ENCODE assay signal across 24 cellular contexts in the genomic region with DNA sequence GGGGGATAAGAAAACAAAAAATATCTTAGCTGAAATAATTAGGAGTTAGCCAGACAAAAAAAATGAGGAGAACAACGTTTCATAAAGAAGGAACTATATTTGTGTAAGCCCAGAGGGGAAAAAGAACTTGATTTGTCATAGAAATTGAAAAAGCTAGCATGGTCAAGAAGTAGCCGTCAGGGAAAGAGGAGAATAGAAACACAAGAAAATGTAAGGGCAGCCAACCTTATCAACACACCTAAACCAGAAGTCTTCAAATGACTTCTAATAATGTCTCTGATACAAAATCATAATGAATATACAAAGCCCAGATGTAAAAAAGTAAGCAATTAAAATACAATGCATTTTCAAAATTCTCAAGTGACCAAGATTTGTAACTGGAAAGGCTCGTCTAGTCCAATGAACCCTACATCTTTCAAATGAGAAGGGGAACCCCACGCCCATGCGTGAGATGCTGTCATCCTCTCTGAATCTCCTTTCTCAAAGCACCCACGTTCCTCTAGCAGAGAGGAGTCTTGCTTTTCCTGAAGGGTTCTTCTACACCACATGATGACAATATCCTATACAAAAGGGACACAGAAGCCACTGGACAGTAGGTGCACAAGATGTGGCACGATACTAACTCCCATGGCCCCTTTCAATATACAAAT.
DNase-seq lines count a peak whose midpoint lies in the region; ATAC-seq and TF ChIP-seq lines count a peak whose summit lies in the region.
"Had no signal": no experiment of that assay in that cellular context is flagged by ENCODE, and none has a peak within 500 bp of the region (broad histone marks: within the 10 kb centered on the region; RNA-seq: fewer than 3 reads in every experiment).

No MANE protein-coding gene starts in this region.

- H3K36me3 Mint-ChIP-seq in GM23338 (ENCODE audit: low read depth): peaks cover 7% of the 10 kb centered on the region
- peaks cover 3% of the 10 kb centered on the region in 2 donors for H3K36me3 Mint-ChIP-seq in stimulated activated naive B cell treated with anti-CD40 and anti-IgM and Interleukin-4, amounts not matched to agents 10 μg/mL and 1 μg/mL and 100 μg/mL, for 72 hours
- H3K36me3 Mint-ChIP-seq: stimulated activated effector memory CD8-positive, alpha-beta T cell treated with anti-CD3 and anti-CD28 coated beads, Interleukin-12 subunit alpha, Interleukin-12 subunit beta, amount 100 ng/mL, for 72 hours had no signal

- H2AFZ ChIP-seq in GM23338: no peak overlapping the region

- TF ChIP-seq CTCF in GM23338 (conservative IDR thresholded peaks at IDR 0.05; ENCODE audit: low read depth in 2 of 2): no peak

- ATAC-seq in GM19324 (IDR thresholded peaks at IDR 0.05; ENCODE audit: low FRiP score, unreplicated experiment) (peak; percentile 55), GM23338 (no peak), HG03108 (IDR thresholded peaks at IDR 0.05; ENCODE audit: unreplicated experiment) (peak; percentile 65), HG03460 (IDR thresholded peaks at IDR 0.05; ENCODE audit: unreplicated experiment) (no peak)
- peak; percentile 74 to 83 for ATAC-seq in stimulated activated naive B cell treated with anti-CD40 and anti-IgM and Interleukin-4, amounts not matched to agents 10 μg/mL and 1 μg/mL and 100 μg/mL, for 72 hours (replicated peaks)
- ATAC-seq: stimulated activated effector memory CD8-positive, alpha-beta T cell treated with anti-CD3 and anti-CD28 coated beads, Interleukin-12 subunit alpha, Interleukin-12 subunit beta, amount 100 ng/mL, for 72 hours; T-cell had no signal

- peak overlapping the region; percentile 48; the same call in 1 of the 2 replicates for H3K27ac Mint-ChIP-seq in GM23338
- peak overlapping the region; percentile 21 for H3K27ac Mint-ChIP-seq in stimulated activated naive B cell treated with anti-CD40 and anti-IgM and Interleukin-4, amounts not matched to agents 10 μg/mL and 1 μg/mL and 100 μg/mL, for 72 hours
- H3K27ac Mint-ChIP-seq: stimulated activated effector memory CD8-positive, alpha-beta T cell treated with anti-CD3 and anti-CD28 coated beads, Interleukin-12 subunit alpha, Interleukin-12 subunit beta, amount 100 ng/mL, for 72 hours; T-cell had no signal

- no peaks in the 10 kb centered on the region for H3K27me3 Mint-ChIP-seq in GM23338 (ENCODE audit: insufficient read depth, low read depth, poor library complexity)
- no peaks in the 10 kb centered on the region for H3K27me3 Mint-ChIP-seq in stimulated activated naive B cell treated with anti-CD40 and anti-IgM and Interleukin-4, amounts not matched to agents 10 μg/mL and 1 μg/mL and 100 μg/mL, for 72 hours
- H3K27me3 Mint-ChIP-seq: T-cell had no signal

- no peaks in the 10 kb centered on the region for H3K27me3 ChIP-seq in GM23338 (ENCODE audit: insufficient read depth)
- H3K27me3 ChIP-seq: BE2C, esophagus squamous epithelium, thyroid gland had no signal

- peaks cover 20% of the 10 kb centered on the region for H3K4me1 ChIP-seq in GM23338 (ENCODE audit: insufficient read depth)
- H3K4me1 ChIP-seq: BE2C, esophagus squamous epithelium, thyroid gland had no signal

- H3K79me2 ChIP-seq in GM23338 (replicated peaks; ENCODE audit: insufficient read depth): peaks cover 23% of the 10 kb centered on the region

- H3K4me3 Mint-ChIP-seq in GM23338: no peak overlapping the region
- peak overlapping the region; percentile 11 to 26 for H3K4me3 Mint-ChIP-seq in stimulated activated naive B cell treated with anti-CD40 and anti-IgM and Interleukin-4, amounts not matched to agents 10 μg/mL and 1 μg/mL and 100 μg/mL, for 72 hours
- H3K4me3 Mint-ChIP-seq: stimulated activated effector memory CD8-positive, alpha-beta T cell treated with anti-CD3 and anti-CD28 coated beads, Interleukin-12 subunit alpha, Interleukin-12 subunit beta, amount 100 ng/mL, for 72 hours; T-cell had no signal

- no peak for DNase-seq in GM23338 (ENCODE audit: low spot score)
- DNase-seq in stimulated activated naive B cell treated with anti-CD40 and anti-IgM and Interleukin-4, amounts not matched to agents 10 μg/mL and 1 μg/mL and 100 μg/mL, for 72 hours: no peak
- DNase-seq in A172 (ENCODE audit: low spot score): no peak
- DNase-seq in NCI-H526 treated with DMSO at 0.1 percent for 48 hours (lab: John Stamatoyannopoulos, UW): no peak
- DNase-seq in NCI-H748 (lab: John Stamatoyannopoulos, UW; ENCODE audit: unreplicated experiment): no peak
- DNase-seq: activated CD4-positive, alpha-beta T cell treated with anti-CD3 and anti-CD28 coated beads, Interleukin-2, amount 50 U/mL, for 1 hour; activated gamma-delta T cell treated with Interleukin-2 at 50 U/mL for 16 hours; anterior cingulate cortex; BE2C; Calu3; cerebellar nuclear complex; effector CD4-positive, alpha-beta T cell; esophagus squamous epithelium; GOT3; NCI-H1694 treated with DMSO at 0.1 percent for 48 hours; NCI-H2227 treated with DMSO at 0.1 percent for 48 hours; SHP77; stimulated activated CD4-positive, alpha-beta T cell treated with anti-CD3 and anti-CD28 coated beads, Interleukin-12 subunit alpha, Interleukin-12 subunit beta, amount 100 ng/mL, for 4 hours; T-cell; thyroid gland had no signal

- no peak overlapping the region for H3K4me3 ChIP-seq in GM23338
- H3K4me3 ChIP-seq: esophagus squamous epithelium, thyroid gland had no signal

- peaks cover 5% of the 10 kb centered on the region; the same call in 1 of the 2 replicates for H3K9me2 ChIP-seq in GM23338 (ENCODE audit: insufficient read depth)

- no peak overlapping the region for H3K27ac ChIP-seq in GM23338 (ENCODE audit: low read depth)
- H3K27ac ChIP-seq: esophagus squamous epithelium, thyroid gland had no signal

- no peak overlapping the region for H3K4me2 ChIP-seq in GM23338

- H3K36me3 ChIP-seq in GM23338 (ENCODE audit: insufficient read depth): no peaks in the 10 kb centered on the region
- H3K36me3 ChIP-seq: BE2C, esophagus squamous epithelium, thyroid gland had no signal

- peaks cover 19% of the 10 kb centered on the region for H3K4me1 Mint-ChIP-seq in GM23338
- H3K4me1 Mint-ChIP-seq in stimulated activated naive B cell treated with anti-CD40 and anti-IgM and Interleukin-4, amounts not matched to agents 10 μg/mL and 1 μg/mL and 100 μg/mL, for 72 hours: peaks cover 17 to 36% of the 10 kb centered on the region in 2 donors

- H3K9me3 Mint-ChIP-seq in GM23338: peaks cover 8% of the 10 kb centered on the region; the same call in 2 of the 3 replicates
- no peaks in the 10 kb centered on the region for H3K9me3 Mint-ChIP-seq in stimulated activated naive B cell treated with anti-CD40 and anti-IgM and Interleukin-4, amounts not matched to agents 10 μg/mL and 1 μg/mL and 100 μg/mL, for 72 hours

- H4K20me1 ChIP-seq in GM23338 (replicated peaks; ENCODE audit: insufficient read depth): no peaks in the 10 kb centered on the region

- no peaks in the 10 kb centered on the region for H3F3A ChIP-seq in GM23338 (replicated peaks; ENCODE audit: low read depth)

TF ChIP-seq in GM23338, 12 proteins besides CTCF, POLR2A, EP300 and RAD21 (continues in another document):
- no peak for TF ChIP-seq POLR2AphosphoS5 (IDR thresholded peaks at IDR 0.05; ENCODE audit: low read depth)

Comparison
In these comparisons a context has a peak if more than half of its experiments do, and no peak if none do; other contexts are left out.
1. ATAC-seq: peak in GM19324 (single experiment), HG03108 (single experiment) and stimulated activated naive B cell treated with anti-CD40 and anti-IgM and Interleukin-4, amounts not matched to agents 10 μg/mL and 1 μg/mL and 100 μg/mL, for 72 hours (2 of 2); none in GM23338 (single experiment) and HG03460 (single experiment).